ENCODE assay signal across 21 cellular contexts in genomic region chr9:91132576-91133073, GRCh38.
A peak's percentile ranks its signal among the peaks of the same experiment; 100 is the strongest.
DNase-seq lines count a peak whose midpoint lies in the region; ATAC-seq lines count a peak whose summit lies in the region.
"Had no signal": no experiment of that assay in that cellular context is flagged by ENCODE, and none has a peak within 500 bp of the region (broad histone marks: within the 10 kb centered on the region; RNA-seq: fewer than 3 reads in every experiment).

No MANE protein-coding gene starts in this region.

- POLR2A ChIA-PET in CD4-positive, alpha-beta memory T cell (lab: Charles Lee; ENCODE audit: partially characterized antibody): no interaction called here

- H3K4me3 ChIP-seq in SJSA1: no peak overlapping the region
- H3K4me3 ChIP-seq in CD4-positive, alpha-beta memory T cell (ENCODE audit: low read length in 2 of 2): no peak overlapping the region
- H3K4me3 ChIP-seq: BLaER1, cardiac muscle cell, prostate gland had no signal

- H3K9me3 ChIP-seq in SJSA1 (replicated peaks): no peaks in the 10 kb centered on the region
- no peaks in the 10 kb centered on the region for H3K9me3 ChIP-seq in CD4-positive, alpha-beta memory T cell (ENCODE audit: control insufficient read depth in 1 of 2, low read length in 2 of 2)
- H3K9me3 ChIP-seq: Caco-2, prostate gland had no signal

- H3K27ac Mint-ChIP-seq in activated T-cell treated with anti-CD3 and anti-CD28 coated beads, Interleukin-2, amount 50 U/mL, for 72 hours: peak overlapping the region; percentile 98
- peak overlapping the region; percentile 83 for H3K27ac Mint-ChIP-seq in activated naive CD8-positive, alpha-beta T cell treated with anti-CD3 and anti-CD28 coated beads, Interleukin-2, amount 50 U/mL, for 24 hours
- H3K27ac Mint-ChIP-seq in stimulated activated effector memory CD8-positive, alpha-beta T cell treated with anti-CD3 and anti-CD28 coated beads, Interleukin-12 subunit alpha, Interleukin-12 subunit beta, amount 100 ng/mL, for 72 hours: peak overlapping the region; percentile 98
- H3K27ac Mint-ChIP-seq in CD4-positive, alpha-beta memory T cell: peak overlapping the region in 1 of 7 donors; percentile 48
- H3K27ac Mint-ChIP-seq: IgD-negative memory B cell had no signal

- peaks cover 12 to 31% of the 10 kb centered on the region in 2 donors for H3K36me3 Mint-ChIP-seq in activated T-cell treated with anti-CD3 and anti-CD28 coated beads, Interleukin-2, amount 50 U/mL, for 72 hours (ENCODE audit: insufficient read depth in 2 of 2)
- peaks cover 4% of the 10 kb centered on the region for H3K36me3 Mint-ChIP-seq in activated naive CD8-positive, alpha-beta T cell treated with anti-CD3 and anti-CD28 coated beads, Interleukin-2, amount 50 U/mL, for 24 hours (ENCODE audit: low read depth)
- peaks cover 68% of the 10 kb centered on the region for H3K36me3 Mint-ChIP-seq in stimulated activated effector memory CD8-positive, alpha-beta T cell treated with anti-CD3 and anti-CD28 coated beads, Interleukin-12 subunit alpha, Interleukin-12 subunit beta, amount 100 ng/mL, for 72 hours
- H3K36me3 Mint-ChIP-seq in CD4-positive, alpha-beta memory T cell: no peaks in the 10 kb centered on the region

- peak overlapping the region in 1 of 2 donors; percentile 31 for H3K4me3 Mint-ChIP-seq in activated T-cell treated with anti-CD3 and anti-CD28 coated beads, Interleukin-2, amount 50 U/mL, for 72 hours
- H3K4me3 Mint-ChIP-seq in activated naive CD8-positive, alpha-beta T cell treated with anti-CD3 and anti-CD28 coated beads, Interleukin-2, amount 50 U/mL, for 24 hours: no peak overlapping the region
- peak overlapping the region; percentile 57 for H3K4me3 Mint-ChIP-seq in stimulated activated effector memory CD8-positive, alpha-beta T cell treated with anti-CD3 and anti-CD28 coated beads, Interleukin-12 subunit alpha, Interleukin-12 subunit beta, amount 100 ng/mL, for 72 hours
- no peak overlapping the region for H3K4me3 Mint-ChIP-seq in CD4-positive, alpha-beta memory T cell
- H3K4me3 Mint-ChIP-seq: IgD-negative memory B cell had no signal

- H3K4me1 ChIP-seq in SJSA1 (replicated peaks): peaks cover 22% of the 10 kb centered on the region
- peaks cover 4% of the 10 kb centered on the region for H3K4me1 ChIP-seq in CD4-positive, alpha-beta memory T cell (ENCODE audit: insufficient read depth, low read length)
- H3K4me1 ChIP-seq: BLaER1, Caco-2 had no signal

- intact Hi-C loops in CD4-positive, alpha-beta memory T cell (cut with micrococcal nuclease): no loop called here

- H3K9me3 Mint-ChIP-seq in activated T-cell treated with anti-CD3 and anti-CD28 coated beads, Interleukin-2, amount 50 U/mL, for 72 hours: peaks cover 6 to 8% of the 10 kb centered on the region in 2 donors
- H3K9me3 Mint-ChIP-seq in activated naive CD8-positive, alpha-beta T cell treated with anti-CD3 and anti-CD28 coated beads, Interleukin-2, amount 50 U/mL, for 24 hours: no peaks in the 10 kb centered on the region
- H3K9me3 Mint-ChIP-seq in stimulated activated effector memory CD8-positive, alpha-beta T cell treated with anti-CD3 and anti-CD28 coated beads, Interleukin-12 subunit alpha, Interleukin-12 subunit beta, amount 100 ng/mL, for 72 hours: peaks cover 6% of the 10 kb centered on the region
- no peaks in the 10 kb centered on the region for H3K9me3 Mint-ChIP-seq in CD4-positive, alpha-beta memory T cell

- peaks cover 66% of the 10 kb centered on the region for H3K4me1 Mint-ChIP-seq in activated T-cell treated with anti-CD3 and anti-CD28 coated beads, Interleukin-2, amount 50 U/mL, for 72 hours (ENCODE audit: low read depth)
- H3K4me1 Mint-ChIP-seq in activated naive CD8-positive, alpha-beta T cell treated with anti-CD3 and anti-CD28 coated beads, Interleukin-2, amount 50 U/mL, for 24 hours: peaks cover 32% of the 10 kb centered on the region
- peaks cover 62% of the 10 kb centered on the region for H3K4me1 Mint-ChIP-seq in stimulated activated effector memory CD8-positive, alpha-beta T cell treated with anti-CD3 and anti-CD28 coated beads, Interleukin-12 subunit alpha, Interleukin-12 subunit beta, amount 100 ng/mL, for 72 hours
- H3K4me1 Mint-ChIP-seq in CD4-positive, alpha-beta memory T cell: peaks cover 3 to 11% (median 6%) of the 10 kb centered on the region in 4 donors
- H3K4me1 Mint-ChIP-seq: IgD-negative memory B cell had no signal

- CTCF ChIA-PET in CD4-positive, alpha-beta memory T cell (lab: Charles Lee; ENCODE audit: partially characterized antibody): no interaction called here

- no peaks in the 10 kb centered on the region for H3K36me3 ChIP-seq in SJSA1
- no peaks in the 10 kb centered on the region for H3K36me3 ChIP-seq in CD4-positive, alpha-beta memory T cell (ENCODE audit: insufficient read depth, low read length)
- H3K36me3 ChIP-seq: cardiac muscle cell, prostate gland had no signal

- no peaks in the 10 kb centered on the region for H3K27me3 ChIP-seq in SJSA1 (replicated peaks)
- no peaks in the 10 kb centered on the region for H3K27me3 ChIP-seq in CD4-positive, alpha-beta memory T cell (ENCODE audit: insufficient read depth, low read length)
- H3K27me3 ChIP-seq: BLaER1, cardiac muscle cell had no signal

- H3K27me3 Mint-ChIP-seq in activated T-cell treated with anti-CD3 and anti-CD28 coated beads, Interleukin-2, amount 50 U/mL, for 72 hours (ENCODE audit: low read depth): no peaks in the 10 kb centered on the region
- H3K27me3 Mint-ChIP-seq in activated naive CD8-positive, alpha-beta T cell treated with anti-CD3 and anti-CD28 coated beads, Interleukin-2, amount 50 U/mL, for 24 hours: no peaks in the 10 kb centered on the region
- peaks cover 0 to 4% of the 10 kb centered on the region in 2 donors for H3K27me3 Mint-ChIP-seq in CD4-positive, alpha-beta memory T cell

- DNase-seq in activated T-cell treated with anti-CD3 and anti-CD28 coated beads, Interleukin-2, amount 50 U/mL, for 72 hours: no peak
- no peak for DNase-seq in activated T-cell treated with anti-CD3 and anti-CD28 coated beads, Interleukin-2, amount 50 U/mL, for 1 hour
- DNase-seq in SJSA1 (ENCODE audit: low read depth in 1 of 2, low spot score in 2 of 2): no peak
- DNase-seq in activated naive CD8-positive, alpha-beta T cell treated with anti-CD3 and anti-CD28 coated beads, Interleukin-2, amount 50 U/mL, for 24 hours: no peak
- no peak for DNase-seq in stimulated activated effector memory CD8-positive, alpha-beta T cell treated with anti-CD3 and anti-CD28 coated beads, Interleukin-12 subunit alpha, Interleukin-12 subunit beta, amount 100 ng/mL, for 72 hours (ENCODE audit: low spot score in 2 of 2)
- DNase-seq in left lobe of liver (ENCODE audit: low spot score): no peak
- DNase-seq in CD4-positive, alpha-beta memory T cell: no peak
- no peak for DNase-seq in activated CD4-positive, CD25-positive, alpha-beta regulatory T cell treated with anti-CD3 and anti-CD28 coated beads, Interleukin-2, amount 50 U/mL, for 72 hours
- DNase-seq: activated gamma-delta T cell treated with Interleukin-2 at 50 U/mL for 16 hours, Caco-2, DMS79, GF-D8, NCI-H1105, NCI-H1930, NCI-H226, NCI-H748 treated with DMSO at 0.1 percent for 48 hours, T1000 had no signal

- ATAC-seq in activated T-cell treated with anti-CD3 and anti-CD28 coated beads, Interleukin-2, amount 50 U/mL, for 72 hours (replicated peaks in 1 of 2): no peak
- ATAC-seq in activated naive CD8-positive, alpha-beta T cell treated with anti-CD3 and anti-CD28 coated beads, Interleukin-2, amount 50 U/mL, for 24 hours: no peak
- ATAC-seq in stimulated activated effector memory CD8-positive, alpha-beta T cell treated with anti-CD3 and anti-CD28 coated beads, Interleukin-12 subunit alpha, Interleukin-12 subunit beta, amount 100 ng/mL, for 72 hours: no peak
- no peak for ATAC-seq in left lobe of liver

- H3K27ac ChIP-seq in SJSA1: peak overlapping the region; percentile 87; the same call in 1 of the 2 replicates
- H3K27ac ChIP-seq in CD4-positive, alpha-beta memory T cell (ENCODE audit: low read depth, low read length): no peak overlapping the region
- H3K27ac ChIP-seq: BLaER1, cardiac muscle cell, prostate gland had no signal
